Comparison of ENCODE assay signal across 1 cellular context in genomic region chr10:27100800-27101347, GRCh38.
TF ChIP-seq lines count a peak whose summit lies in the region.

No MANE protein-coding gene starts in this region.

TF ChIP-seq in GM23338, 12 proteins besides CTCF, POLR2A, EP300 and RAD21:
- no peak for TF ChIP-seq ZNF462 (CRISPR knock-in tag; IDR thresholded peaks at IDR 0.05)
- TF ChIP-seq ZNF114 (CRISPR knock-in tag; IDR thresholded peaks at IDR 0.05): no peak
- TF ChIP-seq EZH2 (IDR thresholded peaks at IDR 0.05; ENCODE audit: low read depth, unreplicated experiment): no peak
- no peak for TF ChIP-seq ZNF331 (CRISPR knock-in tag; IDR thresholded peaks at IDR 0.05; ENCODE audit: low read depth)
- TF ChIP-seq CREB1 (CRISPR knock-in tag; IDR thresholded peaks at IDR 0.05; ENCODE audit: low read depth): no peak
- no peak for TF ChIP-seq POLR2AphosphoS5 (IDR thresholded peaks at IDR 0.05; ENCODE audit: low read depth)
- no peak for TF ChIP-seq EZH2phosphoT487 (IDR thresholded peaks at IDR 0.05; ENCODE audit: unreplicated experiment)
- TF ChIP-seq, protein P1, sequence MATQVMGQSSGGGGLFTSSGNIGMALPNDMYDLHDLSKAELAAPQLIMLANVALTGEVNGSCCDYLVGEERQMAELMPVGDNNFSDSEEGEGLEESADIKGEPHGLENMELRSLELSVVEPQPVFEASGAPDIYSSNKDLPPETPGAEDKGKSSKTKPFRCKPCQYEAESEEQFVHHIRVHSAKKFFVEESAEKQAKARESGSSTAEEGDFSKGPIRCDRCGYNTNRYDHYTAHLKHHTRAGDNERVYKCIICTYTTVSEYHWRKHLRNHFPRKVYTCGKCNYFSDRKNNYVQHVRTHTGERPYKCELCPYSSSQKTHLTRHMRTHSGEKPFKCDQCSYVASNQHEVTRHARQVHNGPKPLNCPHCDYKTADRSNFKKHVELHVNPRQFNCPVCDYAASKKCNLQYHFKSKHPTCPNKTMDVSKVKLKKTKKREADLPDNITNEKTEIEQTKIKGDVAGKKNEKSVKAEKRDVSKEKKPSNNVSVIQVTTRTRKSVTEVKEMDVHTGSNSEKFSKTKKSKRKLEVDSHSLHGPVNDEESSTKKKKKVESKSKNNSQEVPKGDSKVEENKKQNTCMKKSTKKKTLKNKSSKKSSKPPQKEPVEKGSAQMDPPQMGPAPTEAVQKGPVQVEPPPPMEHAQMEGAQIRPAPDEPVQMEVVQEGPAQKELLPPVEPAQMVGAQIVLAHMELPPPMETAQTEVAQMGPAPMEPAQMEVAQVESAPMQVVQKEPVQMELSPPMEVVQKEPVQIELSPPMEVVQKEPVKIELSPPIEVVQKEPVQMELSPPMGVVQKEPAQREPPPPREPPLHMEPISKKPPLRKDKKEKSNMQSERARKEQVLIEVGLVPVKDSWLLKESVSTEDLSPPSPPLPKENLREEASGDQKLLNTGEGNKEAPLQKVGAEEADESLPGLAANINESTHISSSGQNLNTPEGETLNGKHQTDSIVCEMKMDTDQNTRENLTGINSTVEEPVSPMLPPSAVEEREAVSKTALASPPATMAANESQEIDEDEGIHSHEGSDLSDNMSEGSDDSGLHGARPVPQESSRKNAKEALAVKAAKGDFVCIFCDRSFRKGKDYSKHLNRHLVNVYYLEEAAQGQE (IDR thresholded peaks at IDR 0.05; ENCODE audit: unreplicated experiment): no peak
- no peak for TF ChIP-seq ETS1 (IDR thresholded peaks at IDR 0.05)
- no peak for TF ChIP-seq STAT1 (IDR thresholded peaks at IDR 0.05; ENCODE audit: unreplicated experiment)
- no peak for TF ChIP-seq JUNB (IDR thresholded peaks at IDR 0.05; ENCODE audit: unreplicated experiment)
- no peak for TF ChIP-seq NANOG (IDR thresholded peaks at IDR 0.05; ENCODE audit: borderline replicate concordance)
TF ChIP-seq in GM23338: peak in this region for 0.
